8 cellular contexts compared by ENCODE assay signal in genomic region chr6:13355043-13355945, GRCh38. TPM values are rescaled to one million over a fixed set of nuclear protein-coding genes. Genes with fewer than 3 reads are reported as not detected.
DNase-seq lines count a peak whose midpoint lies in the region; ATAC-seq, FAIRE-seq and TF ChIP-seq lines count a peak whose summit lies in the region.

No MANE protein-coding gene starts in this region.

- H3K27me3 ChIP-seq in bronchial epithelial cell (ENCODE audit: control insufficient read depth, insufficient read depth, low read length): no peaks in the 10 kb centered on the region
- no peaks in the 10 kb centered on the region for H3K27me3 ChIP-seq in muscle layer of duodenum (ENCODE audit: low read depth, low read length)

- H3K4me3 ChIP-seq in bronchial epithelial cell (ENCODE audit: low read depth, low read length) (no peak overlapping the region), muscle layer of duodenum (ENCODE audit: low read depth in 1 of 2, low read length in 2 of 2) (no peak overlapping the region)

- H3K36me3 ChIP-seq in bronchial epithelial cell (ENCODE audit: control insufficient read depth, insufficient read depth, low read length): no peaks in the 10 kb centered on the region
- H3K36me3 ChIP-seq in muscle layer of duodenum (ENCODE audit: control insufficient read depth in 1 of 2, insufficient read depth in 2 of 2, low read length in 2 of 2): no peaks in the 10 kb centered on the region

- H3K27ac ChIP-seq in muscle layer of duodenum (ENCODE audit: low read length): peak overlapping the region; percentile 42

- no peak for TF ChIP-seq CTCF in bronchial epithelial cell (IDR thresholded peaks at IDR 0.05; ENCODE audit: insufficient read depth, low read length, severe bottlenecking)

- H3K9me3 ChIP-seq in muscle layer of duodenum (ENCODE audit: control insufficient read depth in 1 of 2, low read length in 2 of 2): no peaks in the 10 kb centered on the region

- FAIRE-seq in bronchial epithelial cell (lab: Jason Lieb, UNC): no peak

- peak; percentile 80 for DNase-seq in OCI-M2 (lab: John Stamatoyannopoulos, UW; ENCODE audit: unreplicated experiment)
- DNase-seq in bronchial epithelial cell (ENCODE audit: low read depth): peak; percentile 95
- no peak for DNase-seq in NCI-H1092 treated with DMSO at 0.1 percent for 48 hours (lab: John Stamatoyannopoulos, UW)
- no peak for DNase-seq in Ammon's horn (ENCODE audit: low spot score)
- no peak for DNase-seq in NCI-H2081 treated with DMSO at 0.1 percent for 48 hours (lab: John Stamatoyannopoulos, UW)

- H3K4me1 ChIP-seq in muscle layer of duodenum (ENCODE audit: control insufficient read depth in 1 of 2, insufficient read depth in 2 of 2, low read length in 2 of 2): peaks cover 10 to 14% of the 10 kb centered on the region in 2 donors

- ATAC-seq in GM18499 (IDR thresholded peaks at IDR 0.05; ENCODE audit: insufficient read depth, unreplicated experiment) (peak; percentile 35), HG02798 (IDR thresholded peaks at IDR 0.05; ENCODE audit: poor library complexity, unreplicated experiment) (peak; percentile 42)

RNA-seq across cellular contexts. Expression of gene TBC1D7, which starts 27.0 kb away (rescaled TPM):
- 34.4 and 44.5 TPM in 2 replicates for total RNA-seq in bronchial epithelial cell

Comparison
In these comparisons a context has a peak if more than half of its experiments do, and no peak if none do; other contexts are left out.
1. DNase-seq: peak in OCI-M2 (single experiment) and bronchial epithelial cell (single experiment); none in NCI-H1092 treated with DMSO at 0.1 percent for 48 hours (single experiment), Ammon's horn (single experiment) and NCI-H2081 treated with DMSO at 0.1 percent for 48 hours (single experiment).